In the genomic region with DNA sequence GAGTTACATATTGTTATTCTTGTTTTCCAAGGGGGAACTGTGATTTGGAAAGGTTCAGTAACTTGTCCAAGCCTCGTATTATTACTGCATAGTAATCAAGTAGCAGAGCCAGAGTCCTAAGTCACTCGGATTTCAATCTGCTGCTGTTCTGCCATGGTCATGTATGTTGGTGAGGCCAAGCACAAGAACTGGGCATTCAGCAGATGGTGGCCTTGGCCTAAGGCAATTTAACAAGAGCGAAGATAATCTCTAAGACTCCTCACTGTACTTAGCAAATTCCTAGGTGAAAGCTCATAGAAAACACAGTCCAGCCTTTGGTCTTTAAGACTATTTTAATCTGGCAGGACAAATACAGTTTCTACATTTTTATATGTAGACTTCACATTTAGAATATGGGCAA, we compare ENCODE assay signal across 21 cellular contexts.
"Had no signal": no experiment of that assay in that cellular context is flagged by ENCODE, and none has a peak within 500 bp of the region (broad histone marks: within the 10 kb centered on the region; RNA-seq: fewer than 3 reads in every experiment).

No MANE protein-coding gene starts in this region.

- H3K36me3 Mint-ChIP-seq: activated naive CD8-positive, alpha-beta T cell treated with anti-CD3 and anti-CD28 coated beads, Interleukin-2, amount 10 ng/mL, durations not matched to agents 7 days and 5 days; T-cell had no signal

- H3K4me3 Mint-ChIP-seq: activated CD4-positive, alpha-beta memory T cell treated with anti-CD3 and anti-CD28 coated beads, Interleukin-2, amount 10 ng/mL, durations not matched to agents 7 days and 5 days; activated CD4-positive, alpha-beta T cell treated with anti-CD3 and anti-CD28 coated beads for 36 hours; activated naive CD8-positive, alpha-beta T cell treated with anti-CD3 and anti-CD28 coated beads, Interleukin-2, amount 10 ng/mL, durations not matched to agents 7 days and 5 days; activated T-helper 17 cell treated with anti-CD3 and anti-CD28 coated beads, Interleukin-2, amount 50 U/mL, for 72 hours; T-cell had no signal

- H3K27me3 Mint-ChIP-seq: activated CD4-positive, alpha-beta memory T cell treated with anti-CD3 and anti-CD28 coated beads, Interleukin-2, amount 10 ng/mL, durations not matched to agents 7 days and 5 days; activated CD4-positive, alpha-beta T cell treated with anti-CD3 and anti-CD28 coated beads for 36 hours; activated T-helper 17 cell treated with anti-CD3 and anti-CD28 coated beads, Interleukin-2, amount 50 U/mL, for 72 hours; T-cell had no signal

- H3K9me3 Mint-ChIP-seq: activated CD4-positive, alpha-beta memory T cell treated with anti-CD3 and anti-CD28 coated beads, Interleukin-2, amount 10 ng/mL, durations not matched to agents 7 days and 5 days; activated naive CD8-positive, alpha-beta T cell treated with anti-CD3 and anti-CD28 coated beads, Interleukin-2, amount 10 ng/mL, durations not matched to agents 7 days and 5 days; activated T-helper 17 cell treated with anti-CD3 and anti-CD28 coated beads, Interleukin-2, amount 50 U/mL, for 72 hours had no signal

- ATAC-seq: activated CD4-positive, alpha-beta T cell treated with anti-CD3 and anti-CD28 coated beads for 36 hours; activated T-helper 17 cell treated with anti-CD3 and anti-CD28 coated beads, Interleukin-2, amount 50 U/mL, for 72 hours; K562; T-cell had no signal

- H3K4me1 Mint-ChIP-seq: activated CD4-positive, alpha-beta memory T cell treated with anti-CD3 and anti-CD28 coated beads, Interleukin-2, amount 10 ng/mL, durations not matched to agents 7 days and 5 days; activated CD4-positive, alpha-beta T cell treated with anti-CD3 and anti-CD28 coated beads for 36 hours; activated naive CD8-positive, alpha-beta T cell treated with anti-CD3 and anti-CD28 coated beads, Interleukin-2, amount 10 ng/mL, durations not matched to agents 7 days and 5 days; activated T-helper 17 cell treated with anti-CD3 and anti-CD28 coated beads, Interleukin-2, amount 50 U/mL, for 72 hours; T-cell had no signal

- H3K27ac Mint-ChIP-seq: activated CD4-positive, alpha-beta memory T cell treated with anti-CD3 and anti-CD28 coated beads, Interleukin-2, amount 10 ng/mL, durations not matched to agents 7 days and 5 days; activated CD4-positive, alpha-beta T cell treated with anti-CD3 and anti-CD28 coated beads for 36 hours; activated naive CD8-positive, alpha-beta T cell treated with anti-CD3 and anti-CD28 coated beads, Interleukin-2, amount 10 ng/mL, durations not matched to agents 7 days and 5 days; activated T-helper 17 cell treated with anti-CD3 and anti-CD28 coated beads, Interleukin-2, amount 50 U/mL, for 72 hours; T-cell had no signal

- DNase-seq: activated CD4-positive, alpha-beta memory T cell treated with anti-CD3 and anti-CD28 coated beads, Interleukin-2, amount 10 ng/mL, durations not matched to agents 7 days and 5 days; activated CD4-positive, alpha-beta T cell treated with anti-CD3 and anti-CD28 coated beads for 36 hours; activated CD4-positive, alpha-beta T cell treated with anti-CD3 and anti-CD28 coated beads, Interleukin-2, amount 50 U/mL, for 1 hour; activated gamma-delta T cell treated with Interleukin-2 at 50 U/mL for 16 hours; activated naive CD4-positive, alpha-beta T cell treated with anti-CD3 and anti-CD28 coated beads, Interleukin-2, amount 50 U/mL, for 16 hours; activated naive CD8-positive, alpha-beta T cell treated with anti-CD3 and anti-CD28 coated beads, Interleukin-2, amount 10 ng/mL, durations not matched to agents 7 days and 5 days; activated T-cell treated with anti-CD3 and anti-CD28 coated beads for 4 hours; activated T-cell treated with anti-CD3 and anti-CD28 coated beads, Interleukin-2, amount 50 U/mL, for 48 hours; aorta; caudate nucleus; colonic mucosa; Karpas-422; NCI-H146; NCI-H187 treated with DMSO at 0.1 percent for 48 hours; NCI-H2171 treated with DMSO at 0.1 percent for 48 hours; NCI-H510A treated with DMSO at 0.1 percent for 48 hours; Peyer's patch; SHP77 treated with DMSO at 0.1 percent for 48 hours; T-cell had no signal
